In the genomic region with DNA sequence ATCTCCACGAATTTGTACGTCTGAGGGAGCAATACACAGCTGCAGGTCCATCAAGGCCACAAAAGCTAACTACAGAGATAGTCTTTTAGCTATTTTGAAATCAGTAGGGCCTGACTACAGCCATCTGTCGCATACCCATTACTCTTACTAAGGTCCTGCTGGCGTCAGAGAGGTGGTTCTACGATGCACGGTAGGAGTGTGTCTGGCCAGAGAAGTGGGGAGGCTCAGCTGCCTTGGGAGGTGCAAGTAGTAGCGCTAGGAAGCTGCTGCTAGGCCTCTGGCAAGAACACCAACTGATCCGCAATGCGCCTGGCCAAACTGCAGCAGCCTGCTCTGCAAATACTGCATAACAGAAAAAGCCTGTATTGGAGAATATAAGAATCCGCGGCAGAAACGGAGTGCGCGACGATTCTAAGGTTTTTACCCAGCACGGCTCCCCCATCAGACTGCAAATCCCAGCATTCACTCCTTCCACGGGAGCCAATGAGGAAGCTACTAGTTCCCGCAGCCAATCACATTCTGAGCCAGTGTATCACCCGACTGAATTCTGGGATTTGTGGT, we compare ENCODE assay signal across 8 cellular contexts. TPM values are rescaled to one million over a fixed set of nuclear protein-coding genes. Genes with fewer than 3 reads are reported as not detected.
DNase-seq lines count a peak whose midpoint lies in the region; ATAC-seq and FAIRE-seq lines count a peak whose summit lies in the region.

No MANE protein-coding gene starts in this region.

- DNase-seq in AG08396 (ENCODE audit: low spot score) = peak; percentile 94
- DNase-seq in NCI-H345 treated with DMSO at 0.1 percent for 48 hours (lab: John Stamatoyannopoulos, UW; ENCODE audit: unreplicated experiment) = peak; percentile 99
- peak; percentile 63 to 75 for DNase-seq in activated CD4-positive, alpha-beta T cell treated with anti-CD3 and anti-CD28 coated beads for 24 hours (ENCODE audit: low read depth in 2 of 2)
- DNase-seq in left colon = peak; percentile 80 to 93
- DNase-seq in stimulated activated CD4-positive, alpha-beta T cell treated with anti-CD3 and anti-CD28 coated beads, Interleukin-1b, Interleukin-23, amount 100 ng/mL, for 48 hours = peak; percentile 88

- ATAC-seq in GM18867 (IDR thresholded peaks at IDR 0.05; ENCODE audit: unreplicated experiment) = peak; percentile 78
- ATAC-seq in HG03103 (IDR thresholded peaks at IDR 0.05; ENCODE audit: low read depth, unreplicated experiment) = peak; percentile 73
- peak; percentile 79 for ATAC-seq in left colon

- FAIRE-seq in colon (lab: Jason Lieb, UNC) = peak; percentile 75

- intact Hi-C loops in left colon (cut with DNase I, micrococcal nuclease) = no loop called here

RNA-seq across cellular contexts. Expression of a gene that starts 0.7 kb away (rescaled TPM):
- 100 to 1,000 TPM; 106 to 111 TPM for total RNA-seq in left colon

Comparison
In these comparisons a context has a peak if more than half of its experiments do, and no peak if none do; other contexts are left out.
1. Peak in every context shown above with its lines: DNase-seq and ATAC-seq.